ENCODE assay signal across 2 cellular contexts in genomic region chrX:132980035-132980434, GRCh38. TPM values are rescaled to one million over a fixed set of nuclear protein-coding genes. Genes with fewer than 3 reads are reported as not detected.
"Had no signal": no experiment of that assay in that cellular context is flagged by ENCODE, and none has a peak within 500 bp of the region (broad histone marks: within the 10 kb centered on the region; RNA-seq: fewer than 3 reads in every experiment).

No MANE protein-coding gene starts in this region.

RNA-seq across cellular contexts. Expression of gene HS6ST2, which starts 21.6 kb away (rescaled TPM):
- total RNA-seq: GM23248, HFFc6 had no signal
- polyA plus RNA-seq: GM23248 had no signal
